Comparison of ENCODE assay signal across 8 cellular contexts in genomic region chr7:139730746-139731612, GRCh38. TPM values are rescaled to one million over a fixed set of nuclear protein-coding genes. Genes with fewer than 3 reads are reported as not detected.
DNase-seq lines count a peak whose midpoint lies in the region; ATAC-seq, FAIRE-seq and TF ChIP-seq lines count a peak whose summit lies in the region.

No MANE protein-coding gene starts in this region.

- H3K4me3 ChIP-seq in psoas muscle (peak overlapping the region; percentile 32), BE2C (ENCODE audit: low read depth, low read length) (no peak overlapping the region)

- H3K36me3 ChIP-seq in psoas muscle (ENCODE audit: insufficient read depth in 1 of 2, low read depth in 1 of 2) (no peaks in the 10 kb centered on the region), BE2C (no peaks in the 10 kb centered on the region)

- H3K9me3 ChIP-seq in psoas muscle (no peaks in the 10 kb centered on the region), BE2C (no peaks in the 10 kb centered on the region)

- intact Hi-C loops in psoas muscle (cut with DNase I) = loop anchor here (5.0 kb wide), 2 partner anchors 39 to 666 kb away; partner anchors contain the start of gene SLC37A3 (in 1 of the 2)

- H3K4me1 ChIP-seq in psoas muscle (peaks cover 73% of the 10 kb centered on the region), BE2C (no peaks in the 10 kb centered on the region)

- ATAC-seq in GM18858 (IDR thresholded peaks at IDR 0.05; ENCODE audit: unreplicated experiment) (peak; percentile 76), HG02943 (IDR thresholded peaks at IDR 0.05; ENCODE audit: low read depth, unreplicated experiment) (peak; percentile 88), esophagus mucosa (peak; percentile 43), psoas muscle (peak in 1 of 4 donors; percentile 14), HG02840 (IDR thresholded peaks at IDR 0.05; ENCODE audit: low FRiP score, unreplicated experiment) (no peak)

- DNase-seq in RCC 7860 (ENCODE audit: low spot score) (no peak), psoas muscle (no peak), BE2C (no peak), NCI-H446 treated with DMSO at 0.1 percent for 48 hours (lab: John Stamatoyannopoulos, UW) (no peak)

- WGBS in psoas muscle, 3 donors = 29 to 47% (median 36%) methylated on average over 15 of the region's 15 CpGs

- H3K27ac ChIP-seq in psoas muscle = peak overlapping the region; percentile 89

- H3K27me3 ChIP-seq in psoas muscle (ENCODE audit: insufficient read depth in 3 of 3, low read length in 2 of 3) (no peaks in the 10 kb centered on the region), BE2C (no peaks in the 10 kb centered on the region)

- peak; percentile 18 for FAIRE-seq in RCC 7860 (lab: Jason Lieb, UNC)

- TF ChIP-seq CTCF in psoas muscle (IDR thresholded peaks at IDR 0.05) (no peak), BE2C (IDR thresholded peaks at IDR 0.05; ENCODE audit: low read depth, low read length) (no peak)

RNA-seq across cellular contexts. Expression of gene HIPK2, which starts 46.8 kb away (rescaled TPM):
- total RNA-seq in esophagus mucosa (39.5 TPM), psoas muscle (100 to 1,000 TPM in 2 of 4 donors, 10 to 100 TPM in 2; 74.7 to 166 (median 99.6) TPM)
- polyA plus RNA-seq in psoas muscle = 10 to 100 TPM; 18.1 to 78.5 (median 26.0) TPM
- polyA plus RNA-seq in BE2C (2012; ENCODE audit: insufficient read depth, insufficient read length, low read depth) = 5.3 TPM
